23 cellular contexts compared by ENCODE assay signal in the genomic region with DNA sequence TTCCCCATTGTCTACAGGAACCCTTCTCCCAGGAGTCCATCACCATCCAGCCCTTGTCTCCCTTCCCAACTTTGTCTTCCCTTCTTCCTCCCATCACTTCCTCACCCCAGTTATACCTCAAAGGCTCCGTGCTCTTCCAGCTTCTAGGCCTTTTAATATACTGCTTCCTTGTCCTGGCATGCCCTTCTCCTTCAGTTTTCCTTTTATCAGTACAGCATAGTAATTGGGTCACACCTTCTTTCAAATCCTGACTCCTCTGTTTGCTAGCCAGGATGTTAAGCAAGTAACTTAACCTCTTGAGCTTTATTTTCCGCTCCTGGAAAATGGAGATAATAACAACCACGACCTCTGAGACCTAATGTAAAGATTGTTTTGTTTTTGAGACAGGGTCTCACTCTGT.
"Had no signal": no experiment of that assay in that cellular context is flagged by ENCODE, and none has a peak within 500 bp of the region (broad histone marks: within the 10 kb centered on the region; RNA-seq: fewer than 3 reads in every experiment).

No MANE protein-coding gene starts in this region.

- H3K4me3 Mint-ChIP-seq: activated CD4-positive, alpha-beta memory T cell treated with anti-CD3 and anti-CD28 coated beads for 36 hours; activated T-helper 1 cell treated with anti-CD3 and anti-CD28 coated beads, Interleukin-12 subunit alpha, Interleukin-12 subunit beta, Interleukin-2, Interleukin-4 antibody, amounts not matched to agents 30 ng/mL and 10 ng/mL and 1 ng/mL, durations not matched to agents 14 hours and 24 hours and 36 hours; brain; natural killer cell treated with Interleukin-12 subunit alpha and Interleukin-12 subunit beta and Interleukin-15 and Interleukin-18, amount 100 ng/mL, for 72 hours; stimulated activated effector memory CD8-positive, alpha-beta T cell treated with anti-CD3 and anti-CD28 coated beads, Interleukin-12 subunit alpha, Interleukin-12 subunit beta, amount 100 ng/mL, for 72 hours; stimulated activated naive CD8-positive, alpha-beta T cell treated with anti-CD3 and anti-CD28 coated beads, Interleukin-15, amount 100 ng/mL, for 72 hours; T-helper 17 cell had no signal

- DNase-seq: activated CD4-positive, alpha-beta memory T cell treated with anti-CD3 and anti-CD28 coated beads for 36 hours; activated CD4-positive, alpha-beta T cell treated with anti-CD3 and anti-CD28 coated beads for 4 hours; activated CD4-positive, CD25-positive, alpha-beta regulatory T cell; activated gamma-delta T cell treated with Interleukin-2 at 50 U/mL for 16 hours; aorta; central memory CD4-positive, alpha-beta T cell; effector memory CD4-positive, alpha-beta T cell; left ventricle myocardium inferior; midbrain; pancreas; psoas muscle; stimulated activated CD4-positive, alpha-beta T cell treated with anti-CD3 and anti-CD28 coated beads, Interleukin-1b, Interleukin-23, amount 100 ng/mL, for 48 hours; stimulated activated naive CD8-positive, alpha-beta T cell treated with anti-CD3 and anti-CD28 coated beads, Interleukin-15, amount 100 ng/mL, for 72 hours; SW 1271; T-helper 17 cell; trophoblast cell had no signal

- H3K36me3 Mint-ChIP-seq: activated CD4-positive, alpha-beta memory T cell treated with anti-CD3 and anti-CD28 coated beads for 36 hours; activated naive CD4-positive, alpha-beta T cell treated with anti-CD3 and anti-CD28 coated beads, Interleukin-2, amount 50 U/mL, for 72 hours; brain; natural killer cell treated with Interleukin-12 subunit alpha and Interleukin-12 subunit beta and Interleukin-15 and Interleukin-18, amount 100 ng/mL, for 72 hours; stimulated activated effector memory CD8-positive, alpha-beta T cell treated with anti-CD3 and anti-CD28 coated beads, Interleukin-12 subunit alpha, Interleukin-12 subunit beta, amount 100 ng/mL, for 72 hours had no signal

- H3K4me3 ChIP-seq: left ventricle myocardium inferior, pancreas, psoas muscle, right atrium auricular region, vagina had no signal

- ATAC-seq: activated naive CD4-positive, alpha-beta T cell treated with anti-CD3 and anti-CD28 coated beads, Interleukin-2, amount 50 U/mL, for 72 hours; natural killer cell treated with Interleukin-12 subunit alpha and Interleukin-12 subunit beta and Interleukin-15 and Interleukin-18, amount 100 ng/mL, for 72 hours; pancreas; psoas muscle; stimulated activated effector memory CD8-positive, alpha-beta T cell treated with anti-CD3 and anti-CD28 coated beads, Interleukin-12 subunit alpha, Interleukin-12 subunit beta, amount 100 ng/mL, for 72 hours; stimulated activated naive CD8-positive, alpha-beta T cell treated with anti-CD3 and anti-CD28 coated beads, Interleukin-15, amount 100 ng/mL, for 72 hours; T-helper 17 cell had no signal

- H3K9me3 Mint-ChIP-seq: activated CD4-positive, alpha-beta memory T cell treated with anti-CD3 and anti-CD28 coated beads for 36 hours; activated naive CD4-positive, alpha-beta T cell treated with anti-CD3 and anti-CD28 coated beads, Interleukin-2, amount 50 U/mL, for 72 hours; activated T-helper 1 cell treated with anti-CD3 and anti-CD28 coated beads, Interleukin-12 subunit alpha, Interleukin-12 subunit beta, Interleukin-2, Interleukin-4 antibody, amounts not matched to agents 30 ng/mL and 10 ng/mL and 1 ng/mL, durations not matched to agents 14 hours and 24 hours and 36 hours; natural killer cell treated with Interleukin-12 subunit alpha and Interleukin-12 subunit beta and Interleukin-15 and Interleukin-18, amount 100 ng/mL, for 72 hours; stimulated activated effector memory CD8-positive, alpha-beta T cell treated with anti-CD3 and anti-CD28 coated beads, Interleukin-12 subunit alpha, Interleukin-12 subunit beta, amount 100 ng/mL, for 72 hours; stimulated activated naive CD8-positive, alpha-beta T cell treated with anti-CD3 and anti-CD28 coated beads, Interleukin-15, amount 100 ng/mL, for 72 hours had no signal

- H3K27ac ChIP-seq: pancreas, right atrium auricular region, vagina had no signal

- FAIRE-seq: pancreas had no signal

- H3K27me3 ChIP-seq: pancreas, right atrium auricular region, vagina had no signal

- H3K27ac Mint-ChIP-seq: activated CD4-positive, alpha-beta memory T cell treated with anti-CD3 and anti-CD28 coated beads for 36 hours; activated T-helper 1 cell treated with anti-CD3 and anti-CD28 coated beads, Interleukin-12 subunit alpha, Interleukin-12 subunit beta, Interleukin-2, Interleukin-4 antibody, amounts not matched to agents 30 ng/mL and 10 ng/mL and 1 ng/mL, durations not matched to agents 14 hours and 24 hours and 36 hours; natural killer cell treated with Interleukin-12 subunit alpha and Interleukin-12 subunit beta and Interleukin-15 and Interleukin-18, amount 100 ng/mL, for 72 hours; stimulated activated effector memory CD8-positive, alpha-beta T cell treated with anti-CD3 and anti-CD28 coated beads, Interleukin-12 subunit alpha, Interleukin-12 subunit beta, amount 100 ng/mL, for 72 hours; stimulated activated naive CD8-positive, alpha-beta T cell treated with anti-CD3 and anti-CD28 coated beads, Interleukin-15, amount 100 ng/mL, for 72 hours; T-helper 17 cell had no signal

- H3K27me3 Mint-ChIP-seq: activated CD4-positive, alpha-beta memory T cell treated with anti-CD3 and anti-CD28 coated beads for 36 hours had no signal

- H3K4me1 Mint-ChIP-seq: stimulated activated effector memory CD8-positive, alpha-beta T cell treated with anti-CD3 and anti-CD28 coated beads, Interleukin-12 subunit alpha, Interleukin-12 subunit beta, amount 100 ng/mL, for 72 hours; stimulated activated naive CD8-positive, alpha-beta T cell treated with anti-CD3 and anti-CD28 coated beads, Interleukin-15, amount 100 ng/mL, for 72 hours had no signal

- H3K36me3 ChIP-seq: left ventricle myocardium inferior, pancreas, right atrium auricular region, vagina had no signal

- H3K9me3 ChIP-seq: left ventricle myocardium inferior, pancreas, psoas muscle, right atrium auricular region, vagina had no signal
